ENCODE assay signal across 1 cellular context in the genomic region with DNA sequence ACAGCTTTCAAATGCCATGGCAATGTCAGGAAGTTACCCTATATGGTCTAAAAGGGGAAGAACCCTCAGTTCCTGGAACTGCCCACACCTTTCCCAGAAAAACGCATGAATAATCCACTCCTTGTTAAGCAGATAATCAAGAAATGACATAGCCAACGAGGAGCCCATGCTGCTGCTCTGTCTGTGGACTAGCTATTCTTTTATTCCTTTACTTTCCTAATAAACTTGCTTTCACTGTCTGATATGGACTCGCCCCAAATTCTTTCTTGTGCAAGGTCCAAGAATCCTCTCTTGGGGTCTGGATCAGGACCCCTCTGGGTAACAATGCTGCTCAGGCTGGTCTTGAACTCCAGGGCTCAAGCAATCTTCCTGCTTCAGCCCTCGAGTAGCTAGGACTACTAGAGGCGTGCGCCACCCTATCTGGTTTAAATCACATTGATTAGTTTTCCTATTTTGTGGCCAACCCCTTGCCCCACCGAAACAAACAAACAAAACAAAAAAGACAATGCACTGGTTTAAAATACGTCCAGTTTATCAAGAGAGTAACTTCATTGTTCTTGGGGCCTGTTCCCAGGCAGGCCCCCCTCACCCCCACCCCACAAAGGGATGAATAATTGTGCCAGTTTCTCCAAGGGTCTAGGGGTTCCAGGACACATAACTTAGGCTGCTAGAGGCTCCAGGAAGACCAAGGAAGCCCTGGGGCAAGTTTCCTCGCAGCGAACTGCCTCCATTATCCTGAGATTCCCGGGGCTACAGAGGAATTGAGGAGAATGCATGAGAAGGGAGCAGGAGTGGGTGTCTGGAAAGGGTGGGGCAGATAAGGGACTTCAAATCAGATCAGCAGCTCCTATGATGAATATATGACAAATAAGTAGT.
TF ChIP-seq lines count a peak whose summit lies in the region.

No MANE protein-coding gene starts in this region.

TF ChIP-seq in GM23338, 12 proteins besides CTCF, POLR2A, EP300 and RAD21 (continued from another document):
- TF ChIP-seq ZNF462 (CRISPR knock-in tag; IDR thresholded peaks at IDR 0.05): no peak
- no peak for TF ChIP-seq ETS1 (IDR thresholded peaks at IDR 0.05)
- TF ChIP-seq CREB1 (CRISPR knock-in tag; IDR thresholded peaks at IDR 0.05; ENCODE audit: low read depth): no peak
- TF ChIP-seq EZH2 (IDR thresholded peaks at IDR 0.05; ENCODE audit: low read depth, unreplicated experiment): no peak
- TF ChIP-seq ZNF331 (CRISPR knock-in tag; IDR thresholded peaks at IDR 0.05; ENCODE audit: low read depth): no peak
- TF ChIP-seq JUNB (IDR thresholded peaks at IDR 0.05; ENCODE audit: unreplicated experiment): no peak
- TF ChIP-seq NANOG (IDR thresholded peaks at IDR 0.05; ENCODE audit: borderline replicate concordance): no peak
- TF ChIP-seq STAT1 (IDR thresholded peaks at IDR 0.05; ENCODE audit: unreplicated experiment): no peak
- TF ChIP-seq EZH2phosphoT487 (IDR thresholded peaks at IDR 0.05; ENCODE audit: unreplicated experiment): no peak
